ENCODE assay signal across 35 cellular contexts in the genomic region with DNA sequence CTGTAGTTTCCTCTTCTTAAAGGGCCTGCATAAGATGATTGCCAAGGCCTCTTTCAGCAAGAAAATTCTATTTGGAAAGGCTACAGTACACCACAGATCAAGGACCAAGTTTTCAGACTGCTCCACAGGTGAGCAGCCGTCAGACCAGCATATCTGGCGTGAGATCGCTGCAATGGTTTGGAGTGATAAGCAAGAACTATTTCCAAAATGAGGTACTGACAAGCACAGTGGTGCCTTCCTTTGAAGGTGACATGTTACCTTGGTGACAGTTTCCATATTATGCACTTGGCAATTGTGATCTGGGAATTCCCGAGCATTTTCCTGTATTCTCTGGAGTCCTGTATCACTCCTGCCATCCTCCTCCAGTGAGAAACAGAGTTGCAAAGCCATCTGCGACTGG. TPM values are rescaled to one million over a fixed set of nuclear protein-coding genes. Genes with fewer than 3 reads are reported as not detected.
"Had no signal": no experiment of that assay in that cellular context is flagged by ENCODE, and none has a peak within 500 bp of the region (broad histone marks: within the 10 kb centered on the region; RNA-seq: fewer than 3 reads in every experiment).

No MANE protein-coding gene starts in this region.

- H3K4me3 ChIP-seq: adrenal gland, body of pancreas, esophagus squamous epithelium had no signal

- H3K9me3 Mint-ChIP-seq: activated CD4-positive, alpha-beta memory T cell treated with anti-CD3 and anti-CD28 coated beads for 36 hours; activated CD4-positive, alpha-beta T cell treated with anti-CD3 and anti-CD28 coated beads, Interleukin-2, amount 10 ng/mL, durations not matched to agents 24 days and 14 days; activated naive CD4-positive, alpha-beta T cell treated with anti-CD3 and anti-CD28 coated beads for 36 hours; activated naive CD4-positive, alpha-beta T cell treated with anti-CD3 and anti-CD28 coated beads, Interleukin-2, amount 50 U/mL, for 24 hours; activated naive CD8-positive, alpha-beta T cell treated with anti-CD3 and anti-CD28 coated beads for 36 hours; activated naive CD8-positive, alpha-beta T cell treated with anti-CD3 and anti-CD28 coated beads, Interleukin-2, amount 50 U/mL, for 24 hours; activated T-helper 1 cell treated with anti-CD3 and anti-CD28 coated beads, Interleukin-12 subunit alpha, Interleukin-12 subunit beta, Interleukin-2, Interleukin-4 antibody, amounts not matched to agents 30 ng/mL and 10 ng/mL and 1 ng/mL, durations not matched to agents 14 hours and 24 hours and 36 hours; activated T-helper 2 cell treated with anti-CD3 and anti-CD28 coated beads, Interferon-gamma antibody, Interleukin-2, Interleukin-4, amounts not matched to agents 10 μg/mL and 5 μg/mL and 100 μg/mL, durations not matched to agents 14 hours and 24 hours and 36 hours had no signal

- ATAC-seq: activated CD4-positive, alpha-beta T cell treated with anti-CD3 and anti-CD28 coated beads for 36 hours; activated CD8-positive, alpha-beta memory T cell treated with anti-CD3 and anti-CD28 coated beads, Interleukin-2, amount 10 ng/mL, durations not matched to agents 7 days and 5 days; activated CD8-positive, alpha-beta T cell treated with anti-CD3 and anti-CD28 coated beads, Interleukin-2, amount 10 ng/mL, durations not matched to agents 7 days and 5 days; activated naive CD8-positive, alpha-beta T cell treated with anti-CD3 and anti-CD28 coated beads, Interleukin-2, amount 50 U/mL, for 24 hours; body of pancreas had no signal

- H3K27ac ChIP-seq: adrenal gland, body of pancreas, epithelial cell of prostate, esophagus squamous epithelium had no signal

- H3K4me1 ChIP-seq: adrenal gland, body of pancreas, esophagus squamous epithelium had no signal

- H3K4me3 Mint-ChIP-seq: activated CD4-positive, alpha-beta memory T cell treated with anti-CD3 and anti-CD28 coated beads for 36 hours; activated CD4-positive, alpha-beta T cell treated with anti-CD3 and anti-CD28 coated beads for 36 hours; activated CD4-positive, alpha-beta T cell treated with anti-CD3 and anti-CD28 coated beads, Interleukin-2, amount 10 ng/mL, durations not matched to agents 24 days and 14 days; activated CD8-positive, alpha-beta memory T cell treated with anti-CD3 and anti-CD28 coated beads, Interleukin-2, amount 10 ng/mL, durations not matched to agents 7 days and 5 days; activated CD8-positive, alpha-beta T cell treated with anti-CD3 and anti-CD28 coated beads, Interleukin-2, amount 10 ng/mL, durations not matched to agents 7 days and 5 days; activated naive CD4-positive, alpha-beta T cell treated with anti-CD3 and anti-CD28 coated beads for 36 hours; activated naive CD4-positive, alpha-beta T cell treated with anti-CD3 and anti-CD28 coated beads, Interleukin-2, amount 50 U/mL, for 24 hours; activated naive CD8-positive, alpha-beta T cell treated with anti-CD3 and anti-CD28 coated beads for 36 hours; activated naive CD8-positive, alpha-beta T cell treated with anti-CD3 and anti-CD28 coated beads, Interleukin-2, amount 50 U/mL, for 24 hours; activated T-helper 1 cell treated with anti-CD3 and anti-CD28 coated beads, Interleukin-12 subunit alpha, Interleukin-12 subunit beta, Interleukin-2, Interleukin-4 antibody, amounts not matched to agents 30 ng/mL and 10 ng/mL and 1 ng/mL, durations not matched to agents 14 hours and 24 hours and 36 hours had no signal

- H3K27ac Mint-ChIP-seq: activated CD4-positive, alpha-beta memory T cell treated with anti-CD3 and anti-CD28 coated beads for 36 hours; activated CD4-positive, alpha-beta T cell treated with anti-CD3 and anti-CD28 coated beads for 36 hours; activated CD4-positive, alpha-beta T cell treated with anti-CD3 and anti-CD28 coated beads, Interleukin-2, amount 10 ng/mL, durations not matched to agents 24 days and 14 days; activated CD8-positive, alpha-beta memory T cell treated with anti-CD3 and anti-CD28 coated beads, Interleukin-2, amount 10 ng/mL, durations not matched to agents 7 days and 5 days; activated CD8-positive, alpha-beta T cell treated with anti-CD3 and anti-CD28 coated beads, Interleukin-2, amount 10 ng/mL, durations not matched to agents 7 days and 5 days; activated naive CD4-positive, alpha-beta T cell treated with anti-CD3 and anti-CD28 coated beads for 36 hours; activated naive CD4-positive, alpha-beta T cell treated with anti-CD3 and anti-CD28 coated beads, Interleukin-2, amount 50 U/mL, for 24 hours; activated naive CD8-positive, alpha-beta T cell treated with anti-CD3 and anti-CD28 coated beads for 36 hours; activated naive CD8-positive, alpha-beta T cell treated with anti-CD3 and anti-CD28 coated beads, Interleukin-2, amount 50 U/mL, for 24 hours; activated T-helper 1 cell treated with anti-CD3 and anti-CD28 coated beads, Interleukin-12 subunit alpha, Interleukin-12 subunit beta, Interleukin-2, Interleukin-4 antibody, amounts not matched to agents 30 ng/mL and 10 ng/mL and 1 ng/mL, durations not matched to agents 14 hours and 24 hours and 36 hours; activated T-helper 2 cell treated with anti-CD3 and anti-CD28 coated beads, Interferon-gamma antibody, Interleukin-2, Interleukin-4, amounts not matched to agents 10 μg/mL and 5 μg/mL and 100 μg/mL, durations not matched to agents 14 hours and 24 hours and 36 hours had no signal

- H3K9me3 ChIP-seq: adrenal gland, body of pancreas, esophagus squamous epithelium had no signal

- FAIRE-seq: colon, endometrium, endothelial cell of umbilical vein, frontal cortex had no signal

- H3K36me3 Mint-ChIP-seq: activated CD4-positive, alpha-beta memory T cell treated with anti-CD3 and anti-CD28 coated beads for 36 hours; activated CD8-positive, alpha-beta memory T cell treated with anti-CD3 and anti-CD28 coated beads, Interleukin-2, amount 10 ng/mL, durations not matched to agents 7 days and 5 days; activated naive CD4-positive, alpha-beta T cell treated with anti-CD3 and anti-CD28 coated beads, Interleukin-2, amount 50 U/mL, for 24 hours; activated naive CD8-positive, alpha-beta T cell treated with anti-CD3 and anti-CD28 coated beads for 36 hours had no signal

- H3K27me3 ChIP-seq: adrenal gland, body of pancreas had no signal

- H3K36me3 ChIP-seq: adrenal gland, esophagus squamous epithelium had no signal

- H3K4me1 Mint-ChIP-seq: activated CD4-positive, alpha-beta T cell treated with anti-CD3 and anti-CD28 coated beads for 36 hours; activated CD4-positive, alpha-beta T cell treated with anti-CD3 and anti-CD28 coated beads, Interleukin-2, amount 10 ng/mL, durations not matched to agents 24 days and 14 days; activated CD8-positive, alpha-beta memory T cell treated with anti-CD3 and anti-CD28 coated beads, Interleukin-2, amount 10 ng/mL, durations not matched to agents 7 days and 5 days; activated naive CD4-positive, alpha-beta T cell treated with anti-CD3 and anti-CD28 coated beads, Interleukin-2, amount 50 U/mL, for 24 hours; activated naive CD8-positive, alpha-beta T cell treated with anti-CD3 and anti-CD28 coated beads for 36 hours; activated naive CD8-positive, alpha-beta T cell treated with anti-CD3 and anti-CD28 coated beads, Interleukin-2, amount 50 U/mL, for 24 hours had no signal

- DNase-seq: activated CD4-positive, alpha-beta memory T cell treated with anti-CD3 and anti-CD28 coated beads for 36 hours; activated CD4-positive, alpha-beta T cell treated with anti-CD3 and anti-CD28 coated beads for 36 hours; activated CD4-positive, alpha-beta T cell treated with anti-CD3 and anti-CD28 coated beads, Interleukin-2, amount 10 ng/mL, durations not matched to agents 24 days and 14 days; activated CD4-positive, CD25-positive, alpha-beta regulatory T cell; activated CD4-positive, CD25-positive, alpha-beta regulatory T cell treated with anti-CD3 and anti-CD28 coated beads, Interleukin-2, amount 50 U/mL, for 72 hours; activated CD8-positive, alpha-beta memory T cell treated with anti-CD3 and anti-CD28 coated beads, Interleukin-2, amount 10 ng/mL, durations not matched to agents 7 days and 5 days; activated CD8-positive, alpha-beta memory T cell treated with anti-CD3 and anti-CD28 coated beads, Interleukin-2, amount 50 U/mL, for 4 hours; activated CD8-positive, alpha-beta T cell treated with anti-CD3 and anti-CD28 coated beads, Interleukin-2, amount 10 ng/mL, durations not matched to agents 7 days and 5 days; activated effector memory CD4-positive, alpha-beta T cell treated with anti-CD3 and anti-CD28 coated beads, Interleukin-2, amount 50 U/mL, for 16 hours; activated naive CD4-positive, alpha-beta T cell treated with anti-CD3 and anti-CD28 coated beads for 36 hours; activated naive CD8-positive, alpha-beta T cell treated with anti-CD3 and anti-CD28 coated beads for 36 hours; activated naive CD8-positive, alpha-beta T cell treated with anti-CD3 and anti-CD28 coated beads, Interleukin-2, amount 50 U/mL, for 24 hours; activated T-cell treated with anti-CD3 and anti-CD28 coated beads, Interleukin-2, amount 50 U/mL, for 1 hour; activated T-cell treated with anti-CD3 and anti-CD28 coated beads, Interleukin-2, amount 50 U/mL, for 48 hours; adrenal gland; amygdala; aorta; body of pancreas; caudate nucleus; cortex of kidney; effector CD8-positive, alpha-beta T cell; esophagus squamous epithelium; foreskin fibroblast; head of caudate nucleus; T-helper 2 cell had no signal

RNA-seq across cellular contexts. Expression of gene TMEM150C, which starts 7.3 kb away (rescaled TPM):
- total RNA-seq: activated CD4-positive, alpha-beta memory T cell treated with anti-CD3 and anti-CD28 coated beads for 36 hours; activated CD4-positive, alpha-beta T cell treated with anti-CD3 and anti-CD28 coated beads for 36 hours; activated CD4-positive, alpha-beta T cell treated with anti-CD3 and anti-CD28 coated beads, Interleukin-2, amount 10 ng/mL, durations not matched to agents 24 days and 14 days; activated CD8-positive, alpha-beta memory T cell treated with anti-CD3 and anti-CD28 coated beads for 36 hours; activated CD8-positive, alpha-beta memory T cell treated with anti-CD3 and anti-CD28 coated beads, Interleukin-2, amount 10 ng/mL, durations not matched to agents 7 days and 5 days; activated CD8-positive, alpha-beta T cell treated with anti-CD3 and anti-CD28 coated beads, Interleukin-2, amount 10 ng/mL, durations not matched to agents 7 days and 5 days; activated naive CD4-positive, alpha-beta T cell treated with anti-CD3 and anti-CD28 coated beads for 36 hours; activated naive CD8-positive, alpha-beta T cell treated with anti-CD3 and anti-CD28 coated beads for 36 hours; activated T-helper 1 cell treated with anti-CD3 and anti-CD28 coated beads, Interleukin-12 subunit alpha, Interleukin-12 subunit beta, Interleukin-2, Interleukin-4 antibody, amounts not matched to agents 30 ng/mL and 10 ng/mL and 1 ng/mL, durations not matched to agents 14 hours and 24 hours and 36 hours; activated T-helper 2 cell treated with anti-CD3 and anti-CD28 coated beads, Interferon-gamma antibody, Interleukin-2, Interleukin-4, amounts not matched to agents 10 μg/mL and 5 μg/mL and 100 μg/mL, durations not matched to agents 14 hours and 24 hours and 36 hours; T-helper 1 cell treated with Interleukin-12 subunit alpha and Interleukin-12 subunit beta and Interleukin-4 antibody, amounts not matched to agents 30 ng/mL and 1 ng/mL, for 36 hours had no signal
